Comparison of ENCODE assay signal across 22 cellular contexts in genomic region chr7:116971869-116972268, GRCh38.
"Had no signal": no experiment of that assay in that cellular context is flagged by ENCODE, and none has a peak within 500 bp of the region (broad histone marks: within the 10 kb centered on the region; RNA-seq: fewer than 3 reads in every experiment).

No MANE protein-coding gene starts in this region.

- H3K27ac ChIP-seq: ascending aorta, brain microvascular endothelial cell, colonic mucosa, dorsolateral prefrontal cortex, epithelial cell of prostate, heart right ventricle, left lung, prostate gland, right atrium auricular region had no signal

- H3K36me3 ChIP-seq: ascending aorta, brain microvascular endothelial cell, colonic mucosa, left lung, prostate gland, right atrium auricular region had no signal

- H3K36me3 Mint-ChIP-seq: naive thymus-derived CD8-positive, alpha-beta T cell had no signal

- DNase-seq: activated CD4-positive, alpha-beta T cell treated with anti-CD3 and anti-CD28 coated beads for 48 hours; activated CD4-positive, CD25-positive, alpha-beta regulatory T cell; activated CD8-positive, alpha-beta T cell treated with anti-CD3 and anti-CD28 coated beads for 36 hours; activated gamma-delta T cell treated with Interleukin-2 at 50 U/mL for 16 hours; activated T-cell treated with anti-CD3 and anti-CD28 coated beads, Interleukin-2, amount 50 U/mL, for 1 hour; brain microvascular endothelial cell; colonic mucosa; dorsolateral prefrontal cortex; heart right ventricle; kidney; left lung; naive thymus-derived CD8-positive, alpha-beta T cell; stimulated activated CD4-positive, alpha-beta T cell treated with anti-CD3 and anti-CD28 coated beads, Interleukin-4, amount 100 ng/mL, for 24 hours; stimulated activated naive CD4-positive, alpha-beta T cell treated with Interleukin-2 at 50 U/mL for 16 hours; T1000 had no signal

- H3K4me3 ChIP-seq: ascending aorta, colonic mucosa, dorsolateral prefrontal cortex, heart right ventricle, left lung, prostate gland, right atrium auricular region had no signal

- H3K9me3 ChIP-seq: ascending aorta, colonic mucosa, heart right ventricle, left lung, prostate gland, right atrium auricular region had no signal

- H3K4me1 Mint-ChIP-seq: activated naive CD4-positive, alpha-beta T cell treated with anti-CD3 and anti-CD28 coated beads, Interleukin-2, amount 50 U/mL, for 24 hours; naive thymus-derived CD8-positive, alpha-beta T cell had no signal

- H3K27me3 Mint-ChIP-seq: activated CD8-positive, alpha-beta T cell treated with anti-CD3 and anti-CD28 coated beads for 36 hours; activated naive CD4-positive, alpha-beta T cell treated with anti-CD3 and anti-CD28 coated beads, Interleukin-2, amount 50 U/mL, for 24 hours had no signal

- H3K27ac Mint-ChIP-seq: activated naive CD4-positive, alpha-beta T cell treated with anti-CD3 and anti-CD28 coated beads, Interleukin-2, amount 50 U/mL, for 24 hours; mesothelial cell of epicardium; naive thymus-derived CD8-positive, alpha-beta T cell; T-helper 1 cell treated with Interleukin-12 subunit alpha and Interleukin-12 subunit beta and Interleukin-4 antibody, amounts not matched to agents 30 μg/mL and 1 μg/mL, for 36 hours had no signal

- H3K9me3 Mint-ChIP-seq: activated CD8-positive, alpha-beta T cell treated with anti-CD3 and anti-CD28 coated beads for 36 hours; activated naive CD4-positive, alpha-beta T cell treated with anti-CD3 and anti-CD28 coated beads, Interleukin-2, amount 50 U/mL, for 24 hours; naive thymus-derived CD8-positive, alpha-beta T cell; T-helper 1 cell treated with Interleukin-12 subunit alpha and Interleukin-12 subunit beta and Interleukin-4 antibody, amounts not matched to agents 30 μg/mL and 1 μg/mL, for 36 hours had no signal

- ATAC-seq: activated CD8-positive, alpha-beta T cell treated with anti-CD3 and anti-CD28 coated beads for 36 hours; heart right ventricle; left lung; naive thymus-derived CD8-positive, alpha-beta T cell had no signal

- H3K4me1 ChIP-seq: colonic mucosa, prostate gland had no signal

- H3K4me3 Mint-ChIP-seq: activated CD8-positive, alpha-beta T cell treated with anti-CD3 and anti-CD28 coated beads for 36 hours; activated naive CD4-positive, alpha-beta T cell treated with anti-CD3 and anti-CD28 coated beads, Interleukin-2, amount 50 U/mL, for 24 hours; mesothelial cell of epicardium; naive thymus-derived CD8-positive, alpha-beta T cell; T-helper 1 cell treated with Interleukin-12 subunit alpha and Interleukin-12 subunit beta and Interleukin-4 antibody, amounts not matched to agents 30 μg/mL and 1 μg/mL, for 36 hours had no signal

- FAIRE-seq: kidney had no signal

- H3K27me3 ChIP-seq: ascending aorta, brain microvascular endothelial cell, colonic mucosa, dorsolateral prefrontal cortex, heart right ventricle, left lung, right atrium auricular region had no signal
